ENCODE assay signal across 13 cellular contexts in genomic region chr1:3393987-3394920, GRCh38.
A peak's percentile ranks its signal among the peaks of the same experiment; 100 is the strongest.
DNase-seq lines count a peak whose midpoint lies in the region; ATAC-seq and TF ChIP-seq lines count a peak whose summit lies in the region.
"Had no signal": no experiment of that assay in that cellular context is flagged by ENCODE, and none has a peak within 500 bp of the region (broad histone marks: within the 10 kb centered on the region; RNA-seq: fewer than 3 reads in every experiment).

No MANE protein-coding gene starts in this region.

- H3K27me3 ChIP-seq in adipocyte (replicated peaks; ENCODE audit: control insufficient read depth, insufficient read depth, low read length) = peaks cover 13% of the 10 kb centered on the region
- no peaks in the 10 kb centered on the region for H3K27me3 ChIP-seq in tibial artery

- no peak for TF ChIP-seq CTCF in nephron progenitor cell (IDR thresholded peaks at IDR 0.05)
- TF ChIP-seq CTCF in tibial artery (IDR thresholded peaks at IDR 0.05) = no peak
- TF ChIP-seq CTCF in GM10266 (IDR thresholded peaks at IDR 0.05; ENCODE audit: control insufficient read depth, insufficient read depth, low read depth, missing control alignments) = no peak

- H3K36me3 ChIP-seq in adipocyte (ENCODE audit: control insufficient read depth, insufficient read depth, low read length, severe bottlenecking) = no peaks in the 10 kb centered on the region
- no peaks in the 10 kb centered on the region for H3K36me3 ChIP-seq in tibial artery
- H3K36me3 ChIP-seq: upper lobe of left lung had no signal

- no peaks in the 10 kb centered on the region for H3K9me3 ChIP-seq in adipocyte (ENCODE audit: control insufficient read depth, low read length)
- no peaks in the 10 kb centered on the region for H3K9me3 ChIP-seq in tibial artery
- H3K9me3 ChIP-seq: upper lobe of left lung had no signal

- DNase-seq in adipocyte (ENCODE audit: low read depth) (no peak), left cardiac atrium (no peak), nephron progenitor cell (no peak), tibial artery (no peak), GM10266 (ENCODE audit: extremely low spot score) (no peak), NCI-H1092 treated with DMSO at 0.1 percent for 48 hours (lab: John Stamatoyannopoulos, UW) (no peak), D341Med (ENCODE audit: low spot score) (no peak)
- DNase-seq: activated effector memory CD4-positive, alpha-beta T cell treated with Interleukin-2 at 50 U/mL for 16 hours; C1 segment of cervical spinal cord; DND-41 had no signal

- H3K9ac ChIP-seq in adipocyte (ENCODE audit: low read length) = peak overlapping the region; percentile 51
- H3K9ac ChIP-seq: parathyroid adenoma had no signal

- peaks cover 84% of the 10 kb centered on the region for H3K4me1 Mint-ChIP-seq in nephron progenitor cell

- H3K4me1 ChIP-seq in adipocyte (ENCODE audit: control insufficient read depth, insufficient read depth, low read length) (peaks cover 14% of the 10 kb centered on the region), tibial artery (peaks cover 11 to 60% (median 27%) of the 10 kb centered on the region in 4 donors)
- H3K4me1 ChIP-seq: parathyroid adenoma had no signal

- peak overlapping the region; percentile 59 for H3K4me3 ChIP-seq in adipocyte (ENCODE audit: low read length)
- peak overlapping the region; percentile 48 to 53 for H3K4me3 ChIP-seq in tibial artery

- H3K27ac Mint-ChIP-seq in nephron progenitor cell = no peak overlapping the region

- ATAC-seq in left cardiac atrium = peak; percentile 16 to 48
- ATAC-seq in HG02571 (IDR thresholded peaks at IDR 0.05; ENCODE audit: unreplicated experiment) = no peak

- intact Hi-C loops in left cardiac atrium (cut with DNase I) = no loop called here
- intact Hi-C loops in tibial artery (cut with DNase I; ENCODE audit: low total_unique reads) = no loop called here

- no peaks in the 10 kb centered on the region for H3K36me3 Mint-ChIP-seq in nephron progenitor cell (ENCODE audit: low read depth)

- peaks cover 92% of the 10 kb centered on the region for H3K27me3 Mint-ChIP-seq in nephron progenitor cell (ENCODE audit: low read depth, poor library complexity)

- H3K4me3 Mint-ChIP-seq in nephron progenitor cell = peak overlapping the region; percentile 65

- no peaks in the 10 kb centered on the region for H3K9me3 Mint-ChIP-seq in nephron progenitor cell

- H3K27ac ChIP-seq in tibial artery = peak overlapping the region; percentile 87 to 89
- H3K27ac ChIP-seq: parathyroid adenoma had no signal
